In the genomic region with DNA sequence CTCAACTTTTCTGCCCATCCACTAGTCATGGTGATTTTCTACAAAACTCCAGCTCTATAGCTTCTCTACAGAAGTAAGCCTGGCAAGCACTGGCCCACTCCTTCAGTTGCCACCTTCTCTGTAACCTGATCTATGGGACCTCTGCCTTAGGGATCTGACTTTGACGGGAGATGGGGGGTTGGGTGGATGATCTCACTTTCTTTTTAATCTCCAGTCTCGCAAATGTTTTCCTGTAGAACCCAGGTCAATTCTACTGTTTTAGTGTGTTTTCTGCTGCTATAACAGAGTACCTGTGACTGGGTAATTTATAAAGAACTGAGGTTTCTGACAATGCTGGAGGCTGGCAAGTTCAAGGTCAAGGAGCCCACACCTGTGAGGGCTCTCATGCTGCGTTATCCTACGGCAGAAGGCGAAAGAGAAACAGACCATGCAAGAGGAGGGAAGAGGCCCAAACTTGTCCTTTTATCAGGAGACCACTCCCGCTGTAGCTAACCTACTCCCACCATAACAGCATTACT, we compare ENCODE assay signal across 1 cellular context.
TF ChIP-seq lines count a peak whose summit lies in the region.

No MANE protein-coding gene starts in this region.

TF ChIP-seq in GM23338, 12 proteins besides CTCF, POLR2A, EP300 and RAD21:
- TF ChIP-seq ZNF114 (CRISPR knock-in tag; IDR thresholded peaks at IDR 0.05) = no peak
- TF ChIP-seq ETS1 (IDR thresholded peaks at IDR 0.05) = no peak
- TF ChIP-seq ZNF462 (CRISPR knock-in tag; IDR thresholded peaks at IDR 0.05) = 0 out of 2 replicates have a peak, but pooled peaks have one; percentile 7
- TF ChIP-seq NANOG (IDR thresholded peaks at IDR 0.05; ENCODE audit: borderline replicate concordance) = no peak
- no peak for TF ChIP-seq STAT1 (IDR thresholded peaks at IDR 0.05; ENCODE audit: unreplicated experiment)
- peak; percentile 32; the same call in 1 of the 2 replicates for TF ChIP-seq CREB1 (CRISPR knock-in tag; IDR thresholded peaks at IDR 0.05; ENCODE audit: low read depth)
- TF ChIP-seq, protein P1, sequence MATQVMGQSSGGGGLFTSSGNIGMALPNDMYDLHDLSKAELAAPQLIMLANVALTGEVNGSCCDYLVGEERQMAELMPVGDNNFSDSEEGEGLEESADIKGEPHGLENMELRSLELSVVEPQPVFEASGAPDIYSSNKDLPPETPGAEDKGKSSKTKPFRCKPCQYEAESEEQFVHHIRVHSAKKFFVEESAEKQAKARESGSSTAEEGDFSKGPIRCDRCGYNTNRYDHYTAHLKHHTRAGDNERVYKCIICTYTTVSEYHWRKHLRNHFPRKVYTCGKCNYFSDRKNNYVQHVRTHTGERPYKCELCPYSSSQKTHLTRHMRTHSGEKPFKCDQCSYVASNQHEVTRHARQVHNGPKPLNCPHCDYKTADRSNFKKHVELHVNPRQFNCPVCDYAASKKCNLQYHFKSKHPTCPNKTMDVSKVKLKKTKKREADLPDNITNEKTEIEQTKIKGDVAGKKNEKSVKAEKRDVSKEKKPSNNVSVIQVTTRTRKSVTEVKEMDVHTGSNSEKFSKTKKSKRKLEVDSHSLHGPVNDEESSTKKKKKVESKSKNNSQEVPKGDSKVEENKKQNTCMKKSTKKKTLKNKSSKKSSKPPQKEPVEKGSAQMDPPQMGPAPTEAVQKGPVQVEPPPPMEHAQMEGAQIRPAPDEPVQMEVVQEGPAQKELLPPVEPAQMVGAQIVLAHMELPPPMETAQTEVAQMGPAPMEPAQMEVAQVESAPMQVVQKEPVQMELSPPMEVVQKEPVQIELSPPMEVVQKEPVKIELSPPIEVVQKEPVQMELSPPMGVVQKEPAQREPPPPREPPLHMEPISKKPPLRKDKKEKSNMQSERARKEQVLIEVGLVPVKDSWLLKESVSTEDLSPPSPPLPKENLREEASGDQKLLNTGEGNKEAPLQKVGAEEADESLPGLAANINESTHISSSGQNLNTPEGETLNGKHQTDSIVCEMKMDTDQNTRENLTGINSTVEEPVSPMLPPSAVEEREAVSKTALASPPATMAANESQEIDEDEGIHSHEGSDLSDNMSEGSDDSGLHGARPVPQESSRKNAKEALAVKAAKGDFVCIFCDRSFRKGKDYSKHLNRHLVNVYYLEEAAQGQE (IDR thresholded peaks at IDR 0.05; ENCODE audit: unreplicated experiment) = no peak
- no peak for TF ChIP-seq EZH2phosphoT487 (IDR thresholded peaks at IDR 0.05; ENCODE audit: unreplicated experiment)
